Comparison of ENCODE assay signal across 8 cellular contexts in genomic region chr11:81237139-81237538, GRCh38.
DNase-seq lines count a peak whose midpoint lies in the region; ATAC-seq and TF ChIP-seq lines count a peak whose summit lies in the region.

No MANE protein-coding gene starts in this region.

- peak in 8 of 9 donors; percentile 7 to 64 (median 44) for TF ChIP-seq CTCF in heart right ventricle (IDR thresholded peaks at IDR 0.05)
- TF ChIP-seq CTCF in WTC11 (IDR thresholded peaks at IDR 0.05): no peak
- TF ChIP-seq CTCF in kidney epithelial cell (IDR thresholded peaks at IDR 0.05; ENCODE audit: insufficient read depth, low read length, poor library complexity, severe bottlenecking): peak; percentile 54
- no peak for TF ChIP-seq CTCF in gastrocnemius medialis (IDR thresholded peaks at IDR 0.05 in 4 of 5, conservative IDR thresholded peaks at IDR 0.05 in 1 of 5)

- H3K27me3 Mint-ChIP-seq in WTC11 (ENCODE audit: low read depth): no peaks in the 10 kb centered on the region

- H3K4me1 ChIP-seq in heart right ventricle (no peaks in the 10 kb centered on the region), gastrocnemius medialis (no peaks in the 10 kb centered on the region)

- H3K4me3 ChIP-seq in heart right ventricle (no peak overlapping the region), kidney epithelial cell (ENCODE audit: low read depth, low read length) (no peak overlapping the region), gastrocnemius medialis (no peak overlapping the region)

- peaks cover 8% of the 10 kb centered on the region; the same call in 1 of the 2 replicates for H3K4me1 Mint-ChIP-seq in WTC11

- ATAC-seq in heart right ventricle: peak in 1 of 8 donors; percentile 71
- peak; percentile 84 for ATAC-seq in WTC11
- no peak for ATAC-seq in gastrocnemius medialis

- H3K27me3 ChIP-seq in heart right ventricle: peaks cover 0 to under 1% (median 0%) of the 10 kb centered on the region in 7 donors
- no peaks in the 10 kb centered on the region for H3K27me3 ChIP-seq in kidney epithelial cell (ENCODE audit: control insufficient read depth, insufficient read depth, low read length)
- H3K27me3 ChIP-seq in gastrocnemius medialis: no peaks in the 10 kb centered on the region

- intact Hi-C loops in heart right ventricle (cut with DNase I) (no loop called here), cardiac septum (cut with DNase I) (no loop called here), gastrocnemius medialis (cut with DNase I; ENCODE audit: low total_unique reads) (no loop called here)

- no peaks in the 10 kb centered on the region for H3K36me3 ChIP-seq in heart right ventricle
- no peaks in the 10 kb centered on the region for H3K36me3 ChIP-seq in kidney epithelial cell (ENCODE audit: control insufficient read depth, insufficient read depth, low read length)
- no peaks in the 10 kb centered on the region for H3K36me3 ChIP-seq in gastrocnemius medialis

- TF ChIP-seq POLR2A in gastrocnemius medialis (IDR thresholded peaks at IDR 0.05): no peak

- POLR2A ChIA-PET in WTC11 (lab: Charles Lee): no interaction called here

- no peak overlapping the region for H3K4me3 Mint-ChIP-seq in WTC11

- in situ Hi-C loops in gastrocnemius medialis (cut with MboI; ENCODE audit: low sequenced_read_pairs in 4 of 4): no loop called here

- H3K27ac Mint-ChIP-seq in WTC11: no peak overlapping the region

- H3K9me3 Mint-ChIP-seq in WTC11: no peaks in the 10 kb centered on the region

- no peaks in the 10 kb centered on the region for H3K9me3 ChIP-seq in heart right ventricle
- no peaks in the 10 kb centered on the region for H3K9me3 ChIP-seq in gastrocnemius medialis

- 83 to 89% methylated on average over 1 of the region's 1 CpG for WGBS in heart right ventricle, 2 donors

- H3K36me3 Mint-ChIP-seq in WTC11: no peaks in the 10 kb centered on the region

- DNase-seq in heart right ventricle (peak in 1 of 2 donors; percentile 12), cardiac septum (ENCODE audit: low spot score) (no peak), NCI-H1092 (lab: John Stamatoyannopoulos, UW) (peak; percentile 26), WTC11 (ENCODE audit: low spot score) (no peak), kidney epithelial cell (ENCODE audit: low read depth) (no peak), germinal center (ENCODE audit: low spot score) (no peak), gastrocnemius medialis (no peak)
- DNase-seq in activated CD8-positive, alpha-beta memory T cell treated with anti-CD3 and anti-CD28 coated beads for 24 hours: no peak

- H3K27ac ChIP-seq in heart right ventricle (no peak overlapping the region), gastrocnemius medialis (no peak overlapping the region)

- CTCF ChIA-PET in WTC11 (lab: Charles Lee): interaction anchor here (0.5 to 0.8 kb wide), 4 partner anchors 72 to 1836 kb away, joined by 3 to 4 read pairs (median 3); no protein-coding TSS in a partner anchor

TF ChIP-seq in WTC11, 78 proteins besides CTCF, POLR2A, EP300 and RAD21:
- TF ChIP-seq FOXP1 (CRISPR knock-in tag; IDR thresholded peaks at IDR 0.05; ENCODE audit: borderline replicate concordance) (no peak), ZNF232 (CRISPR knock-in tag; IDR thresholded peaks at IDR 0.05) (no peak), ATF6 (CRISPR knock-in tag; IDR thresholded peaks at IDR 0.05) (no peak)

Comparison
In these comparisons a context has a peak if more than half of its experiments do, and no peak if none do; other contexts are left out.
1. CTCF ChIP-seq: peak in heart right ventricle (8 of 9) and kidney epithelial cell (single experiment); none in WTC11 (single experiment) and gastrocnemius medialis (0 of 5).